In genomic region chr6:100479180-100480035, GRCh38 we compare ENCODE assay signal across 8 cellular contexts. TPM values are rescaled to one million over a fixed set of nuclear protein-coding genes. Genes with fewer than 3 reads are reported as not detected.
DNase-seq lines count a peak whose midpoint lies in the region; ATAC-seq and TF ChIP-seq lines count a peak whose summit lies in the region.

No MANE protein-coding gene starts in this region.

- H3K4me3 Mint-ChIP-seq in activated T-helper 1 cell treated with anti-CD3 and anti-CD28 coated beads, Interleukin-12 subunit alpha, Interleukin-12 subunit beta, Interleukin-2, Interleukin-4 antibody, amounts not matched to agents 30 ng/mL and 10 ng/mL and 1 ng/mL, durations not matched to agents 14 hours and 24 hours and 36 hours, result no peak overlapping the region

- ATAC-seq in GM18511 (IDR thresholded peaks at IDR 0.05; ENCODE audit: unreplicated experiment) (peak; percentile 57), HG02885 (IDR thresholded peaks at IDR 0.05; ENCODE audit: poor library complexity, unreplicated experiment) (peak; percentile 47)

- no peak overlapping the region for H3K4me3 ChIP-seq in cardiac fibroblast (replicated peaks in 1 of 2; ENCODE audit: low read depth in 2 of 2, low read length in 2 of 2)

- peak; percentile 57 to 64 for DNase-seq in AML-193 (lab: John Stamatoyannopoulos, UW)
- DNase-seq in NCI-H460 (ENCODE audit: extremely low read depth, low read depth), result peak; percentile 20
- peak; percentile 72 to 74 for DNase-seq in cardiac fibroblast (ENCODE audit: low read depth in 2 of 2)
- peak; percentile 44 for DNase-seq in midbrain (lab: John Stamatoyannopoulos, UW)
- no peak for DNase-seq in activated T-helper 1 cell treated with anti-CD3 and anti-CD28 coated beads, Interleukin-12 subunit alpha, Interleukin-12 subunit beta, Interleukin-2, Interleukin-4 antibody, amounts not matched to agents 30 ng/mL and 10 ng/mL and 1 ng/mL, durations not matched to agents 14 hours and 24 hours and 36 hours (ENCODE audit: low spot score)
- no peak for DNase-seq in posterior vena cava (ENCODE audit: low spot score)

- no peak overlapping the region for H3K27ac Mint-ChIP-seq in activated T-helper 1 cell treated with anti-CD3 and anti-CD28 coated beads, Interleukin-12 subunit alpha, Interleukin-12 subunit beta, Interleukin-2, Interleukin-4 antibody, amounts not matched to agents 30 ng/mL and 10 ng/mL and 1 ng/mL, durations not matched to agents 14 hours and 24 hours and 36 hours

- no peaks in the 10 kb centered on the region for H3K36me3 Mint-ChIP-seq in activated T-helper 1 cell treated with anti-CD3 and anti-CD28 coated beads, Interleukin-12 subunit alpha, Interleukin-12 subunit beta, Interleukin-2, Interleukin-4 antibody, amounts not matched to agents 30 ng/mL and 10 ng/mL and 1 ng/mL, durations not matched to agents 14 hours and 24 hours and 36 hours (ENCODE audit: low read depth)

- no peaks in the 10 kb centered on the region for H3K4me1 Mint-ChIP-seq in activated T-helper 1 cell treated with anti-CD3 and anti-CD28 coated beads, Interleukin-12 subunit alpha, Interleukin-12 subunit beta, Interleukin-2, Interleukin-4 antibody, amounts not matched to agents 30 ng/mL and 10 ng/mL and 1 ng/mL, durations not matched to agents 14 hours and 24 hours and 36 hours (ENCODE audit: low read depth)

- peaks cover 14% of the 10 kb centered on the region for H3K27me3 Mint-ChIP-seq in activated T-helper 1 cell treated with anti-CD3 and anti-CD28 coated beads, Interleukin-12 subunit alpha, Interleukin-12 subunit beta, Interleukin-2, Interleukin-4 antibody, amounts not matched to agents 30 ng/mL and 10 ng/mL and 1 ng/mL, durations not matched to agents 14 hours and 24 hours and 36 hours (ENCODE audit: insufficient read depth)

- H3K9me3 Mint-ChIP-seq in activated T-helper 1 cell treated with anti-CD3 and anti-CD28 coated beads, Interleukin-12 subunit alpha, Interleukin-12 subunit beta, Interleukin-2, Interleukin-4 antibody, amounts not matched to agents 30 ng/mL and 10 ng/mL and 1 ng/mL, durations not matched to agents 14 hours and 24 hours and 36 hours, result no peaks in the 10 kb centered on the region

- intact Hi-C loops in activated T-helper 1 cell treated with anti-CD3 and anti-CD28 coated beads, Interleukin-12 subunit alpha, Interleukin-12 subunit beta, Interleukin-2, Interleukin-4 antibody, amounts not matched to agents 30 ng/mL and 10 ng/mL and 1 ng/mL, durations not matched to agents 14 hours and 24 hours and 36 hours (cut with micrococcal nuclease), result loop anchor here (1.0 to 10.0 kb wide), 6 partner anchors 185 to 611 kb away; partner anchors contain the start of gene ASCC3
- intact Hi-C loops in posterior vena cava (cut with DNase I), result no loop called here

- TF ChIP-seq CTCF in cardiac fibroblast (IDR thresholded peaks at IDR 0.05; ENCODE audit: low read depth, low read length), result peak; percentile 67

RNA-seq across cellular contexts. Expression of gene SIM1, which starts 14.7 kb away (rescaled TPM):
- not detected in 2 replicates for total RNA-seq in NCI-H460 (2014; rRNA removed; shearing (Covaris generic))
- not detected in 2 replicates for polyA plus RNA-seq in NCI-H460 (2014; cell fraction: nucleus; rRNA removed)
- 0.02 and 0.13 TPM in 2 replicates for total RNA-seq in activated T-helper 1 cell treated with anti-CD3 and anti-CD28 coated beads, Interleukin-12 subunit alpha, Interleukin-12 subunit beta, Interleukin-2, Interleukin-4 antibody, amounts not matched to agents 30 ng/mL and 10 ng/mL and 1 ng/mL, durations not matched to agents 14 hours and 24 hours and 36 hours
- total RNA-seq in posterior vena cava, result not detected

Comparison
In these comparisons a context has a peak if more than half of its experiments do, and no peak if none do; other contexts are left out.
1. DNase-seq: peak in AML-193 (2 of 2), NCI-H460 (single experiment), cardiac fibroblast (2 of 2) and midbrain (single experiment); none in activated T-helper 1 cell treated with anti-CD3 and anti-CD28 coated beads, Interleukin-12 subunit alpha, Interleukin-12 subunit beta, Interleukin-2, Interleukin-4 antibody, amounts not matched to agents 30 ng/mL and 10 ng/mL and 1 ng/mL, durations not matched to agents 14 hours and 24 hours and 36 hours (single experiment) and posterior vena cava (single experiment).